Comparison of ENCODE assay signal across 10 cellular contexts in the genomic region with DNA sequence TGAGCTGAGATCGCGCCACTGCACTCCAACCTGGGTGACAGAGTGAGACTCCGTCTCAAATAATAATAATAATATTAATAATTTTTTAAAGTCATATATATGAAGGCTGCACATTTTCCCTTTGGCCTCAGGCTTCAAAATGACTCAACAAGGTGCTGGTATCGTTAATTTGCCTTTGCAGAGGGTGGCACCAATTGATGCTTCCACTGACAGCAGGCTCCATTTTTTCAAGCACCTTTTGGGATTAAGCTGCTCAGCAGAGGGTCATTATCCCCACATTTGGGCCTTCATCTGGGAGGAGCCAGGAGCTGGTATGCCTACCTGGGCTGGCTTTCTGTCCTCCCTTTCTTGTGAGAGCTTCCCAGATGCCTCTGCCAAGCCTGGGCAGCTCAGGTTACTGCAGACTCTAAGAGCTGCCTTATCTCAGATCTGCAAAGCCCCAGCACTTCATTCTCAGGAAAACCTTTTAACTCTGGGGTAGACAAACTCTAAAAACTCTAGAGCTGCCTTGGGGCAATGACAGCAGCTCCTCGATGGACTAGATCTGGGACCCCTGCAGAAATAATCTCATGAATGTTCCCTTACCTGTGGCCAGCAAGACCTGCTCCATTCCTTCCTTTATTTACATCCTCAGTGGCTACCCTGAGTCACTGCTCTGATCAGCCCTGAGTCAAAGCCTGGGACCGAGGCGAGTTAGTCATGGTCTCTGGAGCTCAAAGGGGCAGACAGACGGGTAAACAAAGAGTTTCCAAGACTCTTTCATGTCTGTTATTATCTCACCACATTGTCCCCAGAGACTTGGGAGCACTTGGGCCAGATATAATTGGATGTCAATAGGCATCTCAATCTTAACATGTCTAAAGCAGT.
DNase-seq lines count a peak whose midpoint lies in the region; ATAC-seq and TF ChIP-seq lines count a peak whose summit lies in the region.
"Had no signal": no experiment of that assay in that cellular context is flagged by ENCODE, and none has a peak within 500 bp of the region (broad histone marks: within the 10 kb centered on the region; RNA-seq: fewer than 3 reads in every experiment).

No MANE protein-coding gene starts in this region.

- in situ Hi-C loops in brain microvascular endothelial cell (cut with HindIII; ENCODE audit: low pct_ligation_motif_present, low sequenced_read_pairs) (no loop called here), G401 (cut with HindIII; ENCODE audit: low sequenced_read_pairs) (no loop called here)

- H2AFZ ChIP-seq in parathyroid adenoma = peak overlapping the region; percentile 54

- H3K79me2 ChIP-seq in parathyroid adenoma = no peaks in the 10 kb centered on the region

- no peak for ATAC-seq in HG02885 (IDR thresholded peaks at IDR 0.05; ENCODE audit: poor library complexity, unreplicated experiment)

- peaks cover 12% of the 10 kb centered on the region for H3K4me1 ChIP-seq in parathyroid adenoma
- H3K4me1 ChIP-seq: adrenal gland had no signal

- TF ChIP-seq CTCF in brain microvascular endothelial cell (IDR thresholded peaks at IDR 0.05; ENCODE audit: low read depth, low read length, missing control alignments) = no peak
- no peak for TF ChIP-seq CTCF in parathyroid adenoma (IDR thresholded peaks at IDR 0.05)

- H3K27me3 ChIP-seq in brain microvascular endothelial cell (replicated peaks) (peaks cover 36% of the 10 kb centered on the region), parathyroid adenoma (ENCODE audit: control insufficient read depth, insufficient read depth, low read length) (no peaks in the 10 kb centered on the region)

- H3K4me3 ChIP-seq in brain microvascular endothelial cell (ENCODE audit: low read depth, low read length) (peak overlapping the region; percentile 22), parathyroid adenoma (ENCODE audit: low read depth, low read length) (peak overlapping the region; percentile 7)
- H3K4me3 ChIP-seq: adrenal gland had no signal

- no peak overlapping the region for H3K9ac ChIP-seq in parathyroid adenoma

- DNase-seq in GM04504 (ENCODE audit: low read depth) = peak; percentile 53
- peak; percentile 96 for DNase-seq in NCI-H2171 (lab: John Stamatoyannopoulos, UW)
- DNase-seq in brain microvascular endothelial cell = peak; percentile 94
- no peak for DNase-seq in caudate nucleus (lab: John Stamatoyannopoulos, UW)
- no peak for DNase-seq in G401 (ENCODE audit: low spot score)
- DNase-seq in globus pallidus (ENCODE audit: low spot score) = no peak

- peak overlapping the region; percentile 52 for H3K4me2 ChIP-seq in parathyroid adenoma (ENCODE audit: low read length)

- H3K36me3 ChIP-seq in brain microvascular endothelial cell (replicated peaks) (no peaks in the 10 kb centered on the region), parathyroid adenoma (ENCODE audit: control insufficient read depth, insufficient read depth, low read length) (no peaks in the 10 kb centered on the region)
- H3K36me3 ChIP-seq: adrenal gland, neutrophil had no signal

- no peaks in the 10 kb centered on the region for H3K9me3 ChIP-seq in parathyroid adenoma (ENCODE audit: control insufficient read depth, low read length)
- H3K9me3 ChIP-seq: adrenal gland, neutrophil had no signal

- H3K27ac ChIP-seq in brain microvascular endothelial cell (no peak overlapping the region), parathyroid adenoma (peak overlapping the region; percentile 66), caudate nucleus (ENCODE audit: low read depth, low read length) (no peak overlapping the region)
- H3K27ac ChIP-seq: adrenal gland, neutrophil had no signal

Comparison
In these comparisons a context has a peak if more than half of its experiments do, and no peak if none do; other contexts are left out.
1. DNase-seq: peak in GM04504 (single experiment), NCI-H2171 (single experiment) and brain microvascular endothelial cell (single experiment); none in caudate nucleus (0 of 61), G401 (single experiment) and globus pallidus (single experiment).